ENCODE assay signal across 8 cellular contexts in the genomic region with DNA sequence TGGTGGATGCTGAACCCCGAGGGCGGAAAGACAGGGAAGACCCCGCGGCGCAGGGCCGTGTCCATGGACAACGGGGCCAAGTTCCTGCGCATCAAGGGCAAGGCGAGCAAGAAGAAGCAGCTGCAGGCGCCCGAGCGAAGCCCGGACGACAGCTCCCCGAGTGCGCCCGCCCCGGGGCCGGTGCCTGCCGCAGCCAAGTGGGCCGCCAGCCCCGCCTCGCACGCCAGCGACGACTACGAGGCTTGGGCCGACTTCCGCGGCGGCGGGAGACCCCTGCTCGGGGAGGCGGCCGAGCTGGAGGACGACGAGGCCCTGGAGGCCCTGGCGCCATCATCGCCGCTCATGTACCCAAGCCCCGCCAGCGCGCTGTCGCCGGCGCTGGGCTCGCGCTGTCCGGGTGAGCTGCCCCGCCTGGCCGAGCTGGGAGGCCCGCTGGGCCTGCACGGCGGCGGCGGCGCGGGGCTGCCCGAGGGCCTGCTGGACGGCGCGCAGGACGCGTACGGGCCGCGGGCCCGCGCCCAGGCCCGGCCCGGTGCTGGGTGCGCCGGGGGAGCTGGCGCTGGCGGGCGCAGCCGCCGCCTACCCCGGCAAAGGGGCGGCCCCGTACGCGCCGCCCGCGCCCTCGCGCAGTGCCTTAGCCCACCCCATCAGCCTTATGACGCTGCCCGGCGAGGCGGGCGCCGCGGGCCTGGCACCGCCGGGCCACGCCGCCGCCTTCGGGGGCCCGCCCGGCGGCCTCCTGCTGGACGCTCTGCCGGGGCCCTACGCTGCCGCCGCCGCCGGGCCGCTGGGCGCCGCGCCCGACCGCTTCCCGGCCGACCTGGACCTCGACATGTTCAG. TPM values are rescaled to one million over a fixed set of nuclear protein-coding genes. Genes with fewer than 3 reads are reported as not detected.
DNase-seq lines count a peak whose midpoint lies in the region; ATAC-seq, FAIRE-seq and TF ChIP-seq lines count a peak whose summit lies in the region.

No MANE protein-coding gene starts in this region.

- H3K4me3 ChIP-seq in RWPE2 (ENCODE audit: severe bottlenecking) (peak overlapping the region; percentile 41), choroid plexus epithelial cell (ENCODE audit: low read depth, low read length) (peak overlapping the region; percentile 43), HepG2 (replicated peaks in 1 of 3; ENCODE audit: insufficient read depth in 1 of 3, low read depth in 2 of 3, low read length in 3 of 3) (peak overlapping the region in 1 of 3 experiments; percentile 43; a peak in 1 of 6 replicates), thoracic aorta (peak overlapping the region; percentile 85)

- H4K20me1 ChIP-seq in HepG2 (ENCODE audit: insufficient read depth, low read length), result no peaks in the 10 kb centered on the region

- peak; percentile 91 for DNase-seq in GM03348 (ENCODE audit: low spot score)
- DNase-seq in RWPE2 (ENCODE audit: low spot score), result no peak
- DNase-seq in choroid plexus epithelial cell (ENCODE audit: low read depth), result no peak
- DNase-seq in HepG2 (ENCODE audit: low spot score), result no peak
- no peak for DNase-seq in thoracic aorta (ENCODE audit: low spot score)
- no peak for DNase-seq in NCI-H1092 treated with DMSO at 0.1 percent for 48 hours (lab: John Stamatoyannopoulos, UW)
- DNase-seq in DMS153 (lab: John Stamatoyannopoulos, UW), result no peak
- no peak for DNase-seq in NCI-H526 treated with DMSO at 0.1 percent for 48 hours (lab: John Stamatoyannopoulos, UW)

- no peak for TF ChIP-seq POLR2A in HepG2 (IDR thresholded peaks at IDR 0.05; ENCODE audit: insufficient read depth in 1 of 2, low read depth in 2 of 2, low read length in 2 of 2)

- no peaks in the 10 kb centered on the region for H3K4me1 ChIP-seq in RWPE2 (ENCODE audit: insufficient read depth, poor library complexity, severe bottlenecking)
- H3K4me1 ChIP-seq in HepG2 (ENCODE audit: insufficient read depth, low read length), result no peaks in the 10 kb centered on the region
- H3K4me1 ChIP-seq in thoracic aorta (ENCODE audit: control insufficient read depth in 1 of 2, low read depth in 2 of 2), result peaks cover 13 to 30% of the 10 kb centered on the region in 2 donors

- CTCF ChIA-PET in HepG2 (lab: Yijun Ruan, JAX; ENCODE audit: low intra/inter-chr PET ratio, low total read pairs), result no interaction called here

- peak overlapping the region; percentile 47; the same call in 1 of the 2 replicates for H3K4me2 ChIP-seq in HepG2 (ENCODE audit: low read depth, low read length)

- H3K79me2 ChIP-seq in HepG2 (ENCODE audit: insufficient read depth, low read length), result no peaks in the 10 kb centered on the region

- in situ Hi-C loops in HepG2 (cut with HindIII; ENCODE audit: extremely low pct_ligation_motif_present, low pct_unique_long_range_greater_than_20kb), result no loop called here

- H3K27me3 ChIP-seq in RWPE2 (ENCODE audit: insufficient read depth, poor library complexity, severe bottlenecking) (no peaks in the 10 kb centered on the region), HepG2 (ENCODE audit: control insufficient read depth in 1 of 2, insufficient read depth in 2 of 2, low read length in 2 of 2) (peaks cover 5 to 43% of the 10 kb centered on the region in 2 experiments; a peak in 4 of 5 replicates), thoracic aorta (replicated peaks; ENCODE audit: insufficient read depth) (no peaks in the 10 kb centered on the region)

- H3K9me3 ChIP-seq in RWPE2 (ENCODE audit: severe bottlenecking) (no peaks in the 10 kb centered on the region), HepG2 (ENCODE audit: low read length) (no peaks in the 10 kb centered on the region), thoracic aorta (no peaks in the 10 kb centered on the region)

- no TSS peak for BruUV-seq in HepG2 (replicated peaks; lab: Mats Ljungman, UMichigan)

- FAIRE-seq in HepG2 (lab: Jason Lieb, UNC), result no peak

- no peak overlapping the region for H3K9ac ChIP-seq in HepG2 (ENCODE audit: insufficient read depth, low read depth, low read length)

- no peak overlapping the region for H2AFZ ChIP-seq in HepG2 (ENCODE audit: low read length)

- no peak for TF ChIP-seq EP300 in HepG2 (IDR thresholded peaks at IDR 0.05; ENCODE audit: low read depth in 2 of 2, low read length in 2 of 2)
- TF ChIP-seq EP300 in HepG2 (CRISPR knock-in tag; IDR thresholded peaks at IDR 0.05; ENCODE audit: borderline replicate concordance), result no peak

- no peak for TF ChIP-seq CTCF in RWPE2 (IDR thresholded peaks at IDR 0.05; ENCODE audit: poor library complexity, severe bottlenecking)
- no peak for TF ChIP-seq CTCF in choroid plexus epithelial cell (conservative IDR thresholded peaks at IDR 0.05; ENCODE audit: low read depth, low read length)
- no peak for TF ChIP-seq CTCF in HepG2 (CRISPR knock-in tag; IDR thresholded peaks at IDR 0.05)
- TF ChIP-seq CTCF in thoracic aorta (IDR thresholded peaks at IDR 0.05), result no peak

- H3K27ac ChIP-seq in RWPE2 (ENCODE audit: poor library complexity, severe bottlenecking) (peak overlapping the region; percentile 65), HepG2 (ENCODE audit: extremely low read length, insufficient read depth, low read length) (no peak overlapping the region), thoracic aorta (peak overlapping the region; percentile 98)

- WGBS in HepG2 (ENCODE audit: low lambda C conversion rate), result 90% methylated on average over 27 of the region's 120 CpGs

- ATAC-seq in RWPE2 (ENCODE audit: low read depth) (peak; percentile 36), HepG2 (peak; percentile 55), thoracic aorta (ENCODE audit: insufficient number of reproducible peaks, low FRiP score, low read depth) (peak; percentile 11)

- intact Hi-C loops in HepG2 (cut with micrococcal nuclease; ENCODE audit: unreplicated experiment), result no loop called here

- no peak for TF ChIP-seq RAD21 in HepG2 (CRISPR knock-in tag; IDR thresholded peaks at IDR 0.05)

- H3K36me3 ChIP-seq in RWPE2 (ENCODE audit: low read depth), result no peaks in the 10 kb centered on the region
- H3K36me3 ChIP-seq in HepG2 (replicated peaks in 1 of 2; ENCODE audit: control insufficient read depth in 1 of 2, insufficient read depth in 2 of 2, low read length in 2 of 2), result no peaks in the 10 kb centered on the region
- no peaks in the 10 kb centered on the region for H3K36me3 ChIP-seq in thoracic aorta

- POLR2A ChIA-PET in HepG2 (lab: Yijun Ruan, JAX), result no interaction called here

TF ChIP-seq in HepG2, 621 proteins besides CTCF, POLR2A, EP300 and RAD21 (continues in another document):
- TF ChIP-seq, protein P1, sequence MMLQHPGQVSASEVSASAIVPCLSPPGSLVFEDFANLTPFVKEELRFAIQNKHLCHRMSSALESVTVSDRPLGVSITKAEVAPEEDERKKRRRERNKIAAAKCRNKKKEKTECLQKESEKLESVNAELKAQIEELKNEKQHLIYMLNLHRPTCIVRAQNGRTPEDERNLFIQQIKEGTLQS (CRISPR knock-in tag; IDR thresholded peaks at IDR 0.05), result no peak
- TF ChIP-seq KDM4B (CRISPR knock-in tag; IDR thresholded peaks at IDR 0.05), result no peak
- TF ChIP-seq U2AF1 (optimal IDR thresholded peaks at IDR 0.05; ENCODE audit: low read depth, low read length), result no peak
- TF ChIP-seq NKX3-1 (CRISPR knock-in tag; IDR thresholded peaks at IDR 0.05), result no peak
- TF ChIP-seq ZBTB7B (CRISPR knock-in tag; IDR thresholded peaks at IDR 0.05), result no peak
- no peak for TF ChIP-seq ZNF547 (CRISPR knock-in tag; IDR thresholded peaks at IDR 0.05)
- no peak for TF ChIP-seq ZNF777 (CRISPR knock-in tag; IDR thresholded peaks at IDR 0.05)

RNA-seq across cellular contexts. Expression of a gene that starts 20.7 kb away (rescaled TPM):
- total RNA-seq in HepG2 (2016; rRNA removed; fragmentation: Illumina TruSeq; extraction: Trizol) (0.13 TPM in 1 of 2 replicates, not detected in the other), thoracic aorta (1 to 10 TPM in 1 of 2 donors, not detected in 1; 3.8 TPM)
- not detected in 2 replicates for total RNA-seq in HepG2 (2016; cell fraction: cytosol; rRNA removed; fragmentation: Illumina TruSeq; extraction: Trizol; ENCODE audit: low read depth)
- total RNA-seq in HepG2 (2016; cell fraction: insoluble cytoplasmic fraction; rRNA removed; fragmentation: Illumina TruSeq; extraction: Trizol), result 0.06 TPM in 1 of 2 replicates, not detected in the other
- 0.07 TPM in 1 of 2 replicates, not detected in the other for total RNA-seq in HepG2 (2016; cell fraction: membrane; rRNA removed; fragmentation: Illumina TruSeq; extraction: Trizol)
- total RNA-seq in HepG2 (2016; cell fraction: nucleus; rRNA removed; fragmentation: Illumina TruSeq; extraction: Trizol), result 0.25 TPM in 1 of 2 replicates, not detected in the other
- not detected in 2 replicates for polyA plus RNA-seq in HepG2 (2011; rRNA removed)
- not detected in 2 replicates for polyA plus RNA-seq in HepG2 (2011; cell fraction: cytosol; rRNA removed)
- polyA plus RNA-seq in HepG2 (2011; cell fraction: nucleus; rRNA removed), result not detected in 2 replicates
- polyA plus RNA-seq in HepG2 (2012), result 0.07 TPM in 1 of 2 replicates, not detected in the other
- polyA plus RNA-seq in HepG2 (2016; cell fraction: cytosol; fragmentation: Illumina TruSeq; extraction: Trizol; ENCODE audit: low read depth), result not detected in 2 replicates
- 0.11 and 0.15 TPM in 2 replicates for polyA plus RNA-seq in HepG2 (2016; cell fraction: insoluble cytoplasmic fraction; fragmentation: Illumina TruSeq; extraction: Trizol; ENCODE audit: low read depth)
- polyA plus RNA-seq in HepG2 (2016; cell fraction: membrane; fragmentation: Illumina TruSeq; extraction: Trizol; ENCODE audit: low read depth), result 0.06 TPM in 1 of 2 replicates, not detected in the other
- not detected in 2 replicates for polyA plus RNA-seq in HepG2 (2016; cell fraction: nucleus; fragmentation: Illumina TruSeq; extraction: Trizol; ENCODE audit: insufficient read depth, low read depth)
- polyA minus RNA-seq in HepG2 (2011; rRNA and poly(A)+ RNA removed; ENCODE audit: low replicate concordance), result 0.54 TPM in 1 of 2 replicates, not detected in the other
- not detected in 2 replicates for polyA minus RNA-seq in HepG2 (2011; cell fraction: cytosol; rRNA and poly(A)+ RNA removed)
- not detected in 2 replicates for polyA minus RNA-seq in HepG2 (2011; cell fraction: nucleus; rRNA and poly(A)+ RNA removed)
